In genomic region chr17:4997302-4998026, GRCh38 we compare ENCODE assay signal across 1 cellular context.
TF ChIP-seq lines count a peak whose summit lies in the region.

A gene with protein sequence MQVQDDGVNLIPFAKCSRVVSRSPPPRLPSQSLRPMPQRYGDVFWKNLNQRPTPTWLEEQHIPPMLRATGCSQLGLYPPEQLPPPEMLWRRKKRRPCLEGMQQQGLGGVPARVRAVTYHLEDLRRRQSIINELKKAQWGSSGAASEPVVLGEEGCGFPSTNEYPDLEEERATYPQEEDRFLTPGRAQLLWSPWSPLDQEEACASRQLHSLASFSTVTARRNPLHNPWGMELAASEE (minus strand): TSS chr17:4997522. CDS start chr17:4994437, 3,085 bp downstream.
TSS of gene KIF1C (plus strand) at chr17:4997950. CDS start at chr17:5000247, 2,297 bp downstream.

TF ChIP-seq in K562, 482 proteins besides CTCF, POLR2A, EP300 and RAD21 (continued from another document and continues in another):
- no peak for TF ChIP-seq KHSRP (IDR thresholded peaks at IDR 0.05)
- TF ChIP-seq HNRNPL (IDR thresholded peaks at IDR 0.05; ENCODE audit: low read depth, low read length): peak; percentile 39; the same call in 1 of the 2 replicates
- no peak for TF ChIP-seq LCOR (CRISPR knock-in tag; IDR thresholded peaks at IDR 0.05)
- no peak for TF ChIP-seq ZEB2 (IDR thresholded peaks at IDR 0.05)
- TF ChIP-seq SUPT5H (IDR thresholded peaks at IDR 0.05): peak; percentile 59
- TF ChIP-seq ZNF717 (CRISPR knock-in tag; IDR thresholded peaks at IDR 0.05): no peak
- TF ChIP-seq ZNF41 (CRISPR knock-in tag; conservative IDR thresholded peaks at IDR 0.05): no peak
- 0 out of 2 replicates have a peak, but pooled peaks have one; percentile 2 for TF ChIP-seq ARID4B (CRISPR knock-in tag; IDR thresholded peaks at IDR 0.05)
- no peak for TF ChIP-seq XRCC4 (IDR thresholded peaks at IDR 0.05; ENCODE audit: extremely low read depth, insufficient read depth, insufficient read length)
- no peak for TF ChIP-seq RHOXF2B (CRISPR knock-in tag; conservative IDR thresholded peaks at IDR 0.05)
- no peak for TF ChIP-seq MTA1 (IDR thresholded peaks at IDR 0.05; ENCODE audit: borderline replicate concordance)
- TF ChIP-seq, protein P1, sequence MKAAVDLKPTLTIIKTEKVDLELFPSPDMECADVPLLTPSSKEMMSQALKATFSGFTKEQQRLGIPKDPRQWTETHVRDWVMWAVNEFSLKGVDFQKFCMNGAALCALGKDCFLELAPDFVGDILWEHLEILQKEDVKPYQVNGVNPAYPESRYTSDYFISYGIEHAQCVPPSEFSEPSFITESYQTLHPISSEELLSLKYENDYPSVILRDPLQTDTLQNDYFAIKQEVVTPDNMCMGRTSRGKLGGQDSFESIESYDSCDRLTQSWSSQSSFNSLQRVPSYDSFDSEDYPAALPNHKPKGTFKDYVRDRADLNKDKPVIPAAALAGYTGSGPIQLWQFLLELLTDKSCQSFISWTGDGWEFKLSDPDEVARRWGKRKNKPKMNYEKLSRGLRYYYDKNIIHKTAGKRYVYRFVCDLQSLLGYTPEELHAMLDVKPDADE (conservative IDR thresholded peaks at IDR 0.05; ENCODE audit: control insufficient read depth, low read depth, low read length): no peak; the same call in 1 of the 2 replicates
- TF ChIP-seq CBX5 (IDR thresholded peaks at IDR 0.05; ENCODE audit: borderline replicate concordance, low read depth): no peak
- peak; percentile 64 for TF ChIP-seq MAX (CRISPR knock-in tag; IDR thresholded peaks at IDR 0.05)
- no peak for TF ChIP-seq PYGO2 (tag; IDR thresholded peaks at IDR 0.05)
- no peak for TF ChIP-seq USF1 (CRISPR knock-in tag; IDR thresholded peaks at IDR 0.05)
- TF ChIP-seq, protein P2, sequence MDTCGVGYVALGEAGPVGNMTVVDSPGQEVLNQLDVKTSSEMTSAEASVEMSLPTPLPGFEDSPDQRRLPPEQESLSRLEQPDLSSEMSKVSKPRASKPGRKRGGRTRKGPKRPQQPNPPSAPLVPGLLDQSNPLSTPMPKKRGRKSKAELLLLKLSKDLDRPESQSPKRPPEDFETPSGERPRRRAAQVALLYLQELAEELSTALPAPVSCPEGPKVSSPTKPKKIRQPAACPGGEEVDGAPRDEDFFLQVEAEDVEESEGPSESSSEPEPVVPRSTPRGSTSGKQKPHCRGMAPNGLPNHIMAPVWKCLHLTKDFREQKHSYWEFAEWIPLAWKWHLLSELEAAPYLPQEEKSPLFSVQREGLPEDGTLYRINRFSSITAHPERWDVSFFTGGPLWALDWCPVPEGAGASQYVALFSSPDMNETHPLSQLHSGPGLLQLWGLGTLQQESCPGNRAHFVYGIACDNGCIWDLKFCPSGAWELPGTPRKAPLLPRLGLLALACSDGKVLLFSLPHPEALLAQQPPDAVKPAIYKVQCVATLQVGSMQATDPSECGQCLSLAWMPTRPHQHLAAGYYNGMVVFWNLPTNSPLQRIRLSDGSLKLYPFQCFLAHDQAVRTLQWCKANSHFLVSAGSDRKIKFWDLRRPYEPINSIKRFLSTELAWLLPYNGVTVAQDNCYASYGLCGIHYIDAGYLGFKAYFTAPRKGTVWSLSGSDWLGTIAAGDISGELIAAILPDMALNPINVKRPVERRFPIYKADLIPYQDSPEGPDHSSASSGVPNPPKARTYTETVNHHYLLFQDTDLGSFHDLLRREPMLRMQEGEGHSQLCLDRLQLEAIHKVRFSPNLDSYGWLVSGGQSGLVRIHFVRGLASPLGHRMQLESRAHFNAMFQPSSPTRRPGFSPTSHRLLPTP (IDR thresholded peaks at IDR 0.05; ENCODE audit: borderline replicate concordance, extremely low read depth, insufficient read length): no peak
- no peak for TF ChIP-seq RCOR1 (IDR thresholded peaks at IDR 0.05; ENCODE audit: borderline replicate concordance in 1 of 2, low read depth in 2 of 2, low read length in 2 of 2)
- peak; percentile 65 for TF ChIP-seq CTBP1 (IDR thresholded peaks at IDR 0.05; ENCODE audit: borderline replicate concordance)
- no peak for TF ChIP-seq ZNF212 (CRISPR knock-in tag; IDR thresholded peaks at IDR 0.05)
- TF ChIP-seq ZNF586 (CRISPR knock-in tag; conservative IDR thresholded peaks at IDR 0.05): no peak
- TF ChIP-seq, protein P3, sequence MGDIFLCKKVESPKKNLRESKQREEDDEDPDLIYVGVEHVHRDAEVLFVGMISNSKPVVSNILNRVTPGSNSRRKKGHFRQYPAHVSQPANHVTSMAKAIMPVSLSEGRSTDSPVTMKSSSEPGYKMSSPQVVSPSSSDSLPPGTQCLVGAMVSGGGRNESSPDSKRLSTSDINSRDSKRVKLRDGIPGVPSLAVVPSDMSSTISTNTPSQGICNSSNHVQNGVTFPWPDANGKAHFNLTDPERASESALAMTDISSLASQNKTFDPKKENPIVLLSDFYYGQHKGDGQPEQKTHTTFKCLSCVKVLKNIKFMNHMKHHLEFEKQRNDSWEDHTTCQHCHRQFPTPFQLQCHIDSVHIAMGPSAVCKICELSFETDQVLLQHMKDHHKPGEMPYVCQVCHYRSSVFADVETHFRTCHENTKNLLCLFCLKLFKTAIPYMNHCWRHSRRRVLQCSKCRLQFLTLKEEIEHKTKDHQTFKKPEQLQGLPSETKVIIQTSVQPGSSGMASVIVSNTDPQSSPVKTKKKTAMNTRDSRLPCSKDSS (IDR thresholded peaks at IDR 0.05; ENCODE audit: low read depth, partially characterized antibody): no peak
- peak; percentile 47 for TF ChIP-seq NEUROD1 (IDR thresholded peaks at IDR 0.05; ENCODE audit: borderline replicate concordance, low read depth, low read length, partially characterized antibody)
- TF ChIP-seq ZNF79 (CRISPR knock-in tag; IDR thresholded peaks at IDR 0.05; ENCODE audit: low read depth): no peak
- no peak for TF ChIP-seq ZNF780A (CRISPR knock-in tag; IDR thresholded peaks at IDR 0.05)
- TF ChIP-seq KDM4B (IDR thresholded peaks at IDR 0.05; ENCODE audit: borderline replicate concordance in 2 of 2, low read depth in 1 of 2): no peak
- no peak for TF ChIP-seq POLR2H (tag; IDR thresholded peaks at IDR 0.05; ENCODE audit: low read depth)
- TF ChIP-seq, protein P4, sequence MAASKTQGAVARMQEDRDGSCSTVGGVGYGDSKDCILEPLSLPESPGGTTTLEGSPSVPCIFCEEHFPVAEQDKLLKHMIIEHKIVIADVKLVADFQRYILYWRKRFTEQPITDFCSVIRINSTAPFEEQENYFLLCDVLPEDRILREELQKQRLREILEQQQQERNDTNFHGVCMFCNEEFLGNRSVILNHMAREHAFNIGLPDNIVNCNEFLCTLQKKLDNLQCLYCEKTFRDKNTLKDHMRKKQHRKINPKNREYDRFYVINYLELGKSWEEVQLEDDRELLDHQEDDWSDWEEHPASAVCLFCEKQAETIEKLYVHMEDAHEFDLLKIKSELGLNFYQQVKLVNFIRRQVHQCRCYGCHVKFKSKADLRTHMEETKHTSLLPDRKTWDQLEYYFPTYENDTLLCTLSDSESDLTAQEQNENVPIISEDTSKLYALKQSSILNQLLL (CRISPR knock-in tag; IDR thresholded peaks at IDR 0.05; ENCODE audit: borderline replicate concordance): no peak
- TF ChIP-seq, protein P5, sequence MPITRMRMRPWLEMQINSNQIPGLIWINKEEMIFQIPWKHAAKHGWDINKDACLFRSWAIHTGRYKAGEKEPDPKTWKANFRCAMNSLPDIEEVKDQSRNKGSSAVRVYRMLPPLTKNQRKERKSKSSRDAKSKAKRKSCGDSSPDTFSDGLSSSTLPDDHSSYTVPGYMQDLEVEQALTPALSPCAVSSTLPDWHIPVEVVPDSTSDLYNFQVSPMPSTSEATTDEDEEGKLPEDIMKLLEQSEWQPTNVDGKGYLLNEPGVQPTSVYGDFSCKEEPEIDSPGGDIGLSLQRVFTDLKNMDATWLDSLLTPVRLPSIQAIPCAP (CRISPR knock-in tag; IDR thresholded peaks at IDR 0.05; ENCODE audit: borderline replicate concordance): no peak
- TF ChIP-seq, protein P6, sequence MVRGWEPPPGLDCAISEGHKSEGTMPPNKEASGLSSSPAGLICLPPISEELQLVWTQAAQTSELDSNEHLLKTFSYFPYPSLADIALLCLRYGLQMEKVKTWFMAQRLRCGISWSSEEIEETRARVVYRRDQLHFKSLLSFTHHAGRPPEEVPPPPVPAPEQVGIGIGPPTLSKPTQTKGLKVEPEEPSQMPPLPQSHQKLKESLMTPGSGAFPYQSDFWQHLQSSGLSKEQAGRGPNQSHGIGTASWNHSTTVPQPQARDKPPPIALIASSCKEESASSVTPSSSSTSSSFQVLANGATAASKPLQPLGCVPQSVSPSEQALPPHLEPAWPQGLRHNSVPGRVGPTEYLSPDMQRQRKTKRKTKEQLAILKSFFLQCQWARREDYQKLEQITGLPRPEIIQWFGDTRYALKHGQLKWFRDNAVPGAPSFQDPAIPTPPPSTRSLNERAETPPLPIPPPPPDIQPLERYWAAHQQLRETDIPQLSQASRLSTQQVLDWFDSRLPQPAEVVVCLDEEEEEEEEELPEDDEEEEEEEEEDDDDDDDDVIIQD (CRISPR knock-in tag; IDR thresholded peaks at IDR 0.05): no peak
- no peak for TF ChIP-seq ZSCAN29 (IDR thresholded peaks at IDR 0.05)
- no peak for TF ChIP-seq ZMIZ1 (IDR thresholded peaks at IDR 0.05; ENCODE audit: low read depth in 2 of 2, low read length in 2 of 2)
- TF ChIP-seq, protein P7, sequence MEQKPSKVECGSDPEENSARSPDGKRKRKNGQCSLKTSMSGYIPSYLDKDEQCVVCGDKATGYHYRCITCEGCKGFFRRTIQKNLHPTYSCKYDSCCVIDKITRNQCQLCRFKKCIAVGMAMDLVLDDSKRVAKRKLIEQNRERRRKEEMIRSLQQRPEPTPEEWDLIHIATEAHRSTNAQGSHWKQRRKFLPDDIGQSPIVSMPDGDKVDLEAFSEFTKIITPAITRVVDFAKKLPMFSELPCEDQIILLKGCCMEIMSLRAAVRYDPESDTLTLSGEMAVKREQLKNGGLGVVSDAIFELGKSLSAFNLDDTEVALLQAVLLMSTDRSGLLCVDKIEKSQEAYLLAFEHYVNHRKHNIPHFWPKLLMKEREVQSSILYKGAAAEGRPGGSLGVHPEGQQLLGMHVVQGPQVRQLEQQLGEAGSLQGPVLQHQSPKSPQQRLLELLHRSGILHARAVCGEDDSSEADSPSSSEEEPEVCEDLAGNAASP (IDR thresholded peaks at IDR 0.05): no peak
- TF ChIP-seq MED1 (CRISPR knock-in tag; IDR thresholded peaks at IDR 0.05; ENCODE audit: borderline replicate concordance): no peak
- TF ChIP-seq ZBTB12 (CRISPR knock-in tag; IDR thresholded peaks at IDR 0.05): no peak
